ENCODE assay signal across 34 cellular contexts in genomic region chr3:6179761-6180160, GRCh38.
"Had no signal": no experiment of that assay in that cellular context is flagged by ENCODE, and none has a peak within 500 bp of the region (broad histone marks: within the 10 kb centered on the region; RNA-seq: fewer than 3 reads in every experiment).

No MANE protein-coding gene starts in this region.

- H3K27me3 Mint-ChIP-seq: activated T-cell treated with anti-CD3 and anti-CD28 coated beads, Interleukin-2, amount 50 U/mL, for 24 hours; activated T-helper 17 cell treated with anti-CD3 and anti-CD28 coated beads, Interleukin-2, amount 50 U/mL, for 72 hours; dendritic cell treated with granulocyte-macrophage colony-stimulating factor and Interleukin-4, amounts not matched to agents 40 ng/mL and 50 ng/mL, for 4 days; progenitor cell of endocrine pancreas; stimulated activated naive CD8-positive, alpha-beta T cell treated with anti-CD3 and anti-CD28 coated beads, Interleukin-15, Interleukin-2, amounts not matched to agents 100 ng/mL and 50 ng/mL, for 24 hours had no signal

- DNase-seq: activated CD4-positive, alpha-beta T cell treated with anti-CD3 and anti-CD28 coated beads for 4 hours; activated CD4-positive, alpha-beta T cell treated with anti-CD3 and anti-CD28 coated beads, Interleukin-2, amount 50 U/mL, for 48 hours; activated CD8-positive, alpha-beta memory T cell treated with anti-CD3 and anti-CD28 coated beads, Interleukin-2, amount 50 U/mL, for 4 hours; activated gamma-delta T cell treated with Interleukin-2 at 50 U/mL for 16 hours; activated naive CD4-positive, alpha-beta T cell treated with anti-CD3 and anti-CD28 coated beads, Interleukin-2, amount 50 U/mL, for 16 hours; activated T-cell treated with anti-CD3 and anti-CD28 coated beads, Interleukin-2, amount 50 U/mL, for 24 hours; amygdala; caudate nucleus; gastrocnemius medialis; glutamatergic neuron; islet precursor cell; left cardiac atrium; left ventricle myocardium superior; ovary; retina; stimulated activated CD4-positive, alpha-beta T cell treated with anti-CD3 and anti-CD28 coated beads, Interleukin-12 subunit alpha, Interleukin-12 subunit beta, amount 100 ng/mL, for 4 hours; stimulated activated CD4-positive, alpha-beta T cell treated with anti-CD3 and anti-CD28 coated beads, Interleukin-4, amount 100 ng/mL, for 24 hours; T-helper 1 cell; trophoblast cell; uterus had no signal

- H3K36me3 Mint-ChIP-seq: stimulated activated effector memory CD8-positive, alpha-beta T cell treated with anti-CD3 and anti-CD28 coated beads, Interleukin-12 subunit alpha, Interleukin-12 subunit beta, amount 100 ng/mL, for 72 hours had no signal

- H3K9me3 Mint-ChIP-seq: nephron had no signal

- H3K9me3 ChIP-seq: gastrocnemius medialis, neutrophil, ovary, thoracic aorta, uterus had no signal

- ATAC-seq: activated T-helper 17 cell treated with anti-CD3 and anti-CD28 coated beads, Interleukin-2, amount 50 U/mL, for 72 hours; gastrocnemius medialis; left cardiac atrium; left ventricle myocardium superior; sciatic nerve; stimulated activated effector memory CD8-positive, alpha-beta T cell treated with anti-CD3 and anti-CD28 coated beads, Interleukin-12 subunit alpha, Interleukin-12 subunit beta, amount 100 ng/mL, for 72 hours had no signal

- H3K4me3 ChIP-seq: gastrocnemius medialis, ovary, skin epidermis, thoracic aorta, uterus had no signal

- H3K4me1 ChIP-seq: gastrocnemius medialis, uterus had no signal

- H3K4me3 Mint-ChIP-seq: activated T-cell treated with anti-CD3 and anti-CD28 coated beads, Interleukin-2, amount 50 U/mL, for 24 hours; activated T-helper 17 cell treated with anti-CD3 and anti-CD28 coated beads, Interleukin-2, amount 50 U/mL, for 72 hours; dendritic cell treated with granulocyte-macrophage colony-stimulating factor and Interleukin-4, amounts not matched to agents 40 ng/mL and 50 ng/mL, for 4 days; nephron; stimulated activated effector memory CD8-positive, alpha-beta T cell treated with anti-CD3 and anti-CD28 coated beads, Interleukin-12 subunit alpha, Interleukin-12 subunit beta, amount 100 ng/mL, for 72 hours; stimulated activated naive CD8-positive, alpha-beta T cell treated with anti-CD3 and anti-CD28 coated beads, Interleukin-15, Interleukin-2, amounts not matched to agents 100 ng/mL and 50 ng/mL, for 24 hours; T-helper 2 cell treated with Interferon-gamma antibody and Interleukin-4, amounts not matched to agents 5 μg/mL and 100 μg/mL, for 36 hours had no signal

- H3K4me1 Mint-ChIP-seq: activated T-helper 17 cell treated with anti-CD3 and anti-CD28 coated beads, Interleukin-2, amount 50 U/mL, for 72 hours; nephron; stimulated activated effector memory CD8-positive, alpha-beta T cell treated with anti-CD3 and anti-CD28 coated beads, Interleukin-12 subunit alpha, Interleukin-12 subunit beta, amount 100 ng/mL, for 72 hours had no signal

- H3K27ac Mint-ChIP-seq: activated T-cell treated with anti-CD3 and anti-CD28 coated beads, Interleukin-2, amount 50 U/mL, for 24 hours; activated T-helper 17 cell treated with anti-CD3 and anti-CD28 coated beads, Interleukin-2, amount 50 U/mL, for 72 hours; dendritic cell treated with granulocyte-macrophage colony-stimulating factor and Interleukin-4, amounts not matched to agents 40 ng/mL and 50 ng/mL, for 4 days; nephron; progenitor cell of endocrine pancreas; stimulated activated effector memory CD8-positive, alpha-beta T cell treated with anti-CD3 and anti-CD28 coated beads, Interleukin-12 subunit alpha, Interleukin-12 subunit beta, amount 100 ng/mL, for 72 hours; stimulated activated naive CD8-positive, alpha-beta T cell treated with anti-CD3 and anti-CD28 coated beads, Interleukin-15, Interleukin-2, amounts not matched to agents 100 ng/mL and 50 ng/mL, for 24 hours; T-helper 2 cell treated with Interferon-gamma antibody and Interleukin-4, amounts not matched to agents 5 μg/mL and 100 μg/mL, for 36 hours had no signal

- H3K27me3 ChIP-seq: gastrocnemius medialis, neutrophil, ovary, uterus had no signal

- H3K27ac ChIP-seq: epithelial cell of prostate, gastrocnemius medialis, neutrophil, ovary, skin epidermis, thoracic aorta, uterus, VCaP had no signal

- H3K36me3 ChIP-seq: gastrocnemius medialis, neutrophil, ovary, thoracic aorta, uterus had no signal

- FAIRE-seq: TTC549 had no signal
